14 cellular contexts compared by ENCODE assay signal in genomic region chr16:11683140-11683539, GRCh38. TPM values are rescaled to one million over a fixed set of nuclear protein-coding genes. Genes with fewer than 3 reads are reported as not detected.
DNase-seq lines count a peak whose midpoint lies in the region; ATAC-seq and TF ChIP-seq lines count a peak whose summit lies in the region.
"Had no signal": no experiment of that assay in that cellular context is flagged by ENCODE, and none has a peak within 500 bp of the region (broad histone marks: within the 10 kb centered on the region; RNA-seq: fewer than 3 reads in every experiment).

No MANE protein-coding gene starts in this region.

- H2BK12ac ChIP-seq in trophoblast cell (ENCODE audit: low read length), result no peak overlapping the region

- no peak overlapping the region for H4K91ac ChIP-seq in trophoblast cell (ENCODE audit: low read depth, low read length)

- H3K36me3 Mint-ChIP-seq in CD14-positive monocyte, result peaks cover 82 to 88% of the 10 kb centered on the region in 2 donors

- H2AK5ac ChIP-seq in trophoblast cell (ENCODE audit: low read length), result no peak overlapping the region

- H4K8ac ChIP-seq in trophoblast cell (ENCODE audit: low read depth, low read length), result no peak overlapping the region

- no peaks in the 10 kb centered on the region for H3K9me3 ChIP-seq in MM.1S (replicated peaks; ENCODE audit: insufficient read depth, low read length)
- H3K9me3 ChIP-seq in trophoblast cell (ENCODE audit: insufficient read depth, low read depth, low read length), result no peaks in the 10 kb centered on the region
- H3K9me3 ChIP-seq: colonic mucosa had no signal

- ATAC-seq in GM18498 (IDR thresholded peaks at IDR 0.05; ENCODE audit: unreplicated experiment), result no peak

- no peaks in the 10 kb centered on the region for H3K27me3 ChIP-seq in MM.1S (replicated peaks; ENCODE audit: insufficient read depth, low read length)
- no peaks in the 10 kb centered on the region for H3K27me3 ChIP-seq in trophoblast cell (ENCODE audit: insufficient read depth, low read length)
- H3K27me3 ChIP-seq: colonic mucosa had no signal

- no peak overlapping the region for H3K18ac ChIP-seq in trophoblast cell (ENCODE audit: low read length)

- TF ChIP-seq CTCF in CD14-positive monocyte (IDR thresholded peaks at IDR 0.05), result no peak
- TF ChIP-seq CTCF in MM.1S (IDR thresholded peaks at IDR 0.05; ENCODE audit: low read length), result no peak
- no peak for TF ChIP-seq CTCF in coronary artery (IDR thresholded peaks at IDR 0.05)

- H3K79me2 ChIP-seq in MM.1S (ENCODE audit: low read length) (peaks cover 100% of the 10 kb centered on the region), trophoblast cell (ENCODE audit: control insufficient read depth, insufficient read depth, low read length, poor library complexity) (no peaks in the 10 kb centered on the region)

- no peak overlapping the region for H3K23ac ChIP-seq in trophoblast cell (ENCODE audit: low read length)

- H4K20me1 ChIP-seq in MM.1S (ENCODE audit: insufficient read depth, low read length), result peaks cover 32% of the 10 kb centered on the region

- peaks cover 98% of the 10 kb centered on the region for H3F3A ChIP-seq in MM.1S (ENCODE audit: insufficient read depth, low read length)

- H3K27me3 Mint-ChIP-seq in CD14-positive monocyte (ENCODE audit: low read depth in 3 of 3), result no peaks in the 10 kb centered on the region
- H3K27me3 Mint-ChIP-seq: stimulated activated naive CD8-positive, alpha-beta T cell treated with anti-CD3 and anti-CD28 coated beads, Interleukin-15, Interleukin-2, amounts not matched to agents 100 ng/mL and 50 ng/mL, for 24 hours had no signal

- peak overlapping the region; percentile 72 for H3K9ac ChIP-seq in MM.1S (ENCODE audit: low read length)
- no peak overlapping the region for H3K9ac ChIP-seq in trophoblast cell (ENCODE audit: low read length)

- WGBS in trophoblast cell (ENCODE audit: extremely low coverage, insufficient coverage, insufficient read length), result no CpG with 5 or more reads among the region's 11 CpGs

- H3K14ac ChIP-seq in trophoblast cell (ENCODE audit: low read length), result no peak overlapping the region

- H3K4me3 ChIP-seq in MM.1S (ENCODE audit: low read length) (peak overlapping the region; percentile 45), coronary artery (no peak overlapping the region), trophoblast cell (ENCODE audit: low read depth, low read length) (no peak overlapping the region)
- H3K4me3 ChIP-seq: colonic mucosa had no signal

- H3K4me3 Mint-ChIP-seq in CD14-positive monocyte, result no peak overlapping the region

- no peak overlapping the region for H4K12ac ChIP-seq in trophoblast cell (ENCODE audit: low read depth, low read length)

- no peak overlapping the region for H3K4ac ChIP-seq in trophoblast cell (ENCODE audit: low read depth, low read length)

- peaks cover 36% of the 10 kb centered on the region for H3K36me3 ChIP-seq in MM.1S (replicated peaks; ENCODE audit: insufficient read depth, low read length)
- peaks cover 30 to 46% of the 10 kb centered on the region in 2 experiments for H3K36me3 ChIP-seq in trophoblast cell (ENCODE audit: control insufficient read depth in 1 of 2, insufficient read depth in 2 of 2, low read length in 2 of 2)

- H2AFZ ChIP-seq in MM.1S (ENCODE audit: low read length), result no peak overlapping the region
- no peak overlapping the region for H2AFZ ChIP-seq in trophoblast cell (ENCODE audit: insufficient read depth, low read length, poor library complexity)

- no peak overlapping the region for H2BK5ac ChIP-seq in trophoblast cell (ENCODE audit: low read depth, low read length, poor library complexity)

- H3K27ac ChIP-seq in MM.1S (ENCODE audit: low read length) (peak overlapping the region; percentile 92), coronary artery (no peak overlapping the region), trophoblast cell (ENCODE audit: low read depth, low read length) (no peak overlapping the region)

- DNase-seq in CD14-positive monocyte (ENCODE audit: low spot score), result no peak
- no peak for DNase-seq in MM.1S
- DNase-seq in coronary artery (ENCODE audit: low spot score), result peak; percentile 46
- no peak for DNase-seq in trophoblast cell
- no peak for DNase-seq in DMS153 (lab: John Stamatoyannopoulos, UW)
- no peak for DNase-seq in NCI-H187 (lab: John Stamatoyannopoulos, UW)
- no peak for DNase-seq in SK-N-DZ (ENCODE audit: low spot score)
- DNase-seq: activated CD4-positive, alpha-beta T cell treated with anti-CD3 and anti-CD28 coated beads for 48 hours; colonic mucosa; NCI-H1092 treated with DMSO at 0.1 percent for 48 hours; NCI-H510A had no signal

- H3K79me1 ChIP-seq in trophoblast cell (ENCODE audit: low read length), result no peaks in the 10 kb centered on the region

- H3K4me2 ChIP-seq in MM.1S (ENCODE audit: low read depth, low read length) (peak overlapping the region; percentile 66), trophoblast cell (ENCODE audit: low read length) (no peak overlapping the region)

- intact Hi-C loops in CD14-positive monocyte (cut with micrococcal nuclease), result no loop called here

- H2BK120ac ChIP-seq in trophoblast cell (ENCODE audit: insufficient read depth, low read length, poor library complexity), result peak overlapping the region; percentile 27

- peaks cover 75% of the 10 kb centered on the region for H3K4me1 ChIP-seq in MM.1S (ENCODE audit: low read length)
- peaks cover 0 to 3% of the 10 kb centered on the region in 2 experiments for H3K4me1 ChIP-seq in trophoblast cell (ENCODE audit: control insufficient read depth in 1 of 2, insufficient read depth in 2 of 2, low read length in 2 of 2)

- no peaks in the 10 kb centered on the region for H3K9me2 ChIP-seq in MM.1S (replicated peaks; ENCODE audit: insufficient read depth, low read length)

- H3K9me3 Mint-ChIP-seq in CD14-positive monocyte, result no peaks in the 10 kb centered on the region
- H3K9me3 Mint-ChIP-seq: activated naive CD4-positive, alpha-beta T cell treated with anti-CD3 and anti-CD28 coated beads, Interleukin-2, amount 50 U/mL, for 72 hours; stimulated activated naive CD8-positive, alpha-beta T cell treated with anti-CD3 and anti-CD28 coated beads, Interleukin-15, Interleukin-2, amounts not matched to agents 100 ng/mL and 50 ng/mL, for 24 hours had no signal

- H3K4me1 Mint-ChIP-seq in CD14-positive monocyte, result peaks cover 52% of the 10 kb centered on the region

- H3K27ac Mint-ChIP-seq in CD14-positive monocyte, result peak overlapping the region in 5 of 7 donors; percentile 17 to 82 (median 72)

RNA-seq across cellular contexts. Expression of gene SNN, which starts 14.9 kb away (rescaled TPM):
- 100 to 1,000 TPM in 1 of 2 donors, 10 to 100 TPM in 1; 91.7 to 111 TPM for polyA plus RNA-seq in CD14-positive monocyte
- polyA plus RNA-seq in trophoblast cell (2013), result 29.9 and 30.4 TPM in 2 replicates
- 51.8 and 56.7 TPM in 2 replicates for polyA plus RNA-seq in SK-N-DZ (2014; cell fraction: cytosol; rRNA removed)
- polyA plus RNA-seq in SK-N-DZ (2014; cell fraction: nucleus; rRNA removed), result 21.1 and 27.0 TPM in 2 replicates

RNA-seq across cellular contexts. Expression of gene TXNDC11, which starts 59.5 kb away (rescaled TPM):
- 10 to 100 TPM; 32.9 to 40.6 TPM for polyA plus RNA-seq in CD14-positive monocyte
- polyA plus RNA-seq in trophoblast cell (2013), result 27.9 and 29.6 TPM in 2 replicates
- polyA plus RNA-seq in SK-N-DZ (2014; cell fraction: cytosol; rRNA removed), result 14.1 and 17.7 TPM in 2 replicates
- 12.7 and 12.9 TPM in 2 replicates for polyA plus RNA-seq in SK-N-DZ (2014; cell fraction: nucleus; rRNA removed)
